Comparison of ENCODE assay signal across 29 cellular contexts in genomic region chr10:24438800-24439199, GRCh38.
DNase-seq lines count a peak whose midpoint lies in the region; ATAC-seq and TF ChIP-seq lines count a peak whose summit lies in the region.
"Had no signal": no experiment of that assay in that cellular context is flagged by ENCODE, and none has a peak within 500 bp of the region (broad histone marks: within the 10 kb centered on the region; RNA-seq: fewer than 3 reads in every experiment).

No MANE protein-coding gene starts in this region.

- H3K4me3 Mint-ChIP-seq in activated naive CD8-positive, alpha-beta T cell treated with anti-CD3 and anti-CD28 coated beads, Interleukin-2, amount 50 U/mL, for 24 hours: no peak overlapping the region
- H3K4me3 Mint-ChIP-seq: activated T-cell treated with anti-CD3 and anti-CD28 coated beads, Interleukin-2, amount 50 U/mL, for 72 hours; dendritic cell treated with granulocyte-macrophage colony-stimulating factor and Interleukin-4, amounts not matched to agents 40 ng/mL and 50 ng/mL, for 4 days; natural killer cell had no signal

- peak overlapping the region; percentile 75 to 83 for H3K27ac ChIP-seq in ascending aorta
- H3K27ac ChIP-seq in gastrocnemius medialis: peak overlapping the region; percentile 50 to 60 (median 54)
- H3K27ac ChIP-seq: BLaER1 treated with 17β-estradiol and CSF1 and Interleukin-3, amounts not matched to agents 10 nM and 100 nM; esophagus squamous epithelium; HL-60; left ventricle myocardium inferior; right atrium auricular region; VCaP had no signal

- CTCF ChIA-PET in GM10248 (lab: Yijun Ruan, JAX): interaction anchor here (0.7 to 3.7 kb wide), 2 partner anchors 9 to 21 kb away, joined by 3 to 12 read pairs; no protein-coding TSS in a partner anchor

- TF ChIP-seq POLR2A in gastrocnemius medialis (IDR thresholded peaks at IDR 0.05): no peak

- peaks cover 8% of the 10 kb centered on the region for H3K27me3 Mint-ChIP-seq in activated naive CD8-positive, alpha-beta T cell treated with anti-CD3 and anti-CD28 coated beads, Interleukin-2, amount 50 U/mL, for 24 hours
- H3K27me3 Mint-ChIP-seq: dendritic cell treated with granulocyte-macrophage colony-stimulating factor and Interleukin-4, amounts not matched to agents 40 ng/mL and 50 ng/mL, for 4 days had no signal

- peaks cover 1% of the 10 kb centered on the region for H3K36me3 Mint-ChIP-seq in activated naive CD8-positive, alpha-beta T cell treated with anti-CD3 and anti-CD28 coated beads, Interleukin-2, amount 50 U/mL, for 24 hours (ENCODE audit: low read depth)
- H3K36me3 Mint-ChIP-seq: natural killer cell had no signal

- no peaks in the 10 kb centered on the region for H3K36me3 ChIP-seq in ascending aorta
- peaks cover 0 to 15% of the 10 kb centered on the region in 2 donors for H3K36me3 ChIP-seq in gastrocnemius medialis

- H3K4me1 ChIP-seq in ascending aorta (peaks cover 0 to 8% of the 10 kb centered on the region in 2 donors), gastrocnemius medialis (peaks cover 20 to 26% of the 10 kb centered on the region in 2 donors)

- DNase-seq in EL (peak; percentile 45), ascending aorta (ENCODE audit: low spot score in 2 of 2) (no peak), iris pigment epithelial cell (ENCODE audit: low read depth) (peak; percentile 52), gastrocnemius medialis (no peak), GM10248 (ENCODE audit: extremely low spot score) (no peak)
- DNase-seq in activated naive CD8-positive, alpha-beta T cell treated with anti-CD3 and anti-CD28 coated beads, Interleukin-2, amount 50 U/mL, for 24 hours: no peak
- DNase-seq in activated CD4-positive, alpha-beta T cell treated with anti-CD3 and anti-CD28 coated beads for 1 hour: no peak
- DNase-seq: activated CD4-positive, alpha-beta T cell treated with anti-CD3 and anti-CD28 coated beads, Interleukin-2, amount 50 U/mL, for 1 hour; activated naive CD4-positive, alpha-beta T cell; activated T-cell treated with anti-CD3 and anti-CD28 coated beads, Interleukin-2, amount 50 U/mL, for 72 hours; amniotic stem cell; DMS53; esophagus squamous epithelium; islet precursor cell; Kasumi-1; left ventricle myocardium inferior; midbrain; natural killer cell; NCI-H187; NCI-H2171; NCI-H510A treated with DMSO at 0.1 percent for 48 hours; stimulated activated CD4-positive, alpha-beta T cell treated with anti-CD3 and anti-CD28 coated beads, Interleukin-2, amount 100 ng/mL, for 48 hours had no signal

- H3K27me3 ChIP-seq in ascending aorta (no peaks in the 10 kb centered on the region), gastrocnemius medialis (no peaks in the 10 kb centered on the region)
- H3K27me3 ChIP-seq: BLaER1 treated with 17β-estradiol and CSF1 and Interleukin-3, amounts not matched to agents 10 nM and 100 nM; esophagus squamous epithelium; right atrium auricular region had no signal

- no peaks in the 10 kb centered on the region for H3K9me3 Mint-ChIP-seq in activated naive CD8-positive, alpha-beta T cell treated with anti-CD3 and anti-CD28 coated beads, Interleukin-2, amount 50 U/mL, for 24 hours
- H3K9me3 Mint-ChIP-seq: dendritic cell treated with granulocyte-macrophage colony-stimulating factor and Interleukin-4, amounts not matched to agents 40 ng/mL and 50 ng/mL, for 4 days had no signal

- no peaks in the 10 kb centered on the region for H3K9me3 ChIP-seq in ascending aorta
- H3K9me3 ChIP-seq in gastrocnemius medialis: no peaks in the 10 kb centered on the region
- H3K9me3 ChIP-seq: BLaER1 treated with 17β-estradiol and CSF1 and Interleukin-3, amounts not matched to agents 10 nM and 100 nM; esophagus squamous epithelium; left ventricle myocardium inferior; right atrium auricular region had no signal

- in situ Hi-C loops in gastrocnemius medialis (cut with MboI; ENCODE audit: low sequenced_read_pairs in 4 of 4): no loop called here

- no peaks in the 10 kb centered on the region for H3K4me1 Mint-ChIP-seq in activated naive CD8-positive, alpha-beta T cell treated with anti-CD3 and anti-CD28 coated beads, Interleukin-2, amount 50 U/mL, for 24 hours
- H3K4me1 Mint-ChIP-seq: natural killer cell had no signal

- intact Hi-C loops in ascending aorta (cut with DNase I): no loop called here
- intact Hi-C loops in gastrocnemius medialis (cut with DNase I; ENCODE audit: low total_unique reads): no loop called here

- H3K27ac Mint-ChIP-seq in activated naive CD8-positive, alpha-beta T cell treated with anti-CD3 and anti-CD28 coated beads, Interleukin-2, amount 50 U/mL, for 24 hours: no peak overlapping the region
- H3K27ac Mint-ChIP-seq: activated T-cell treated with anti-CD3 and anti-CD28 coated beads, Interleukin-2, amount 50 U/mL, for 72 hours; dendritic cell treated with granulocyte-macrophage colony-stimulating factor and Interleukin-4, amounts not matched to agents 40 ng/mL and 50 ng/mL, for 4 days; natural killer cell had no signal

- no peak for TF ChIP-seq CTCF in ascending aorta (IDR thresholded peaks at IDR 0.05)
- no peak for TF ChIP-seq CTCF in gastrocnemius medialis (IDR thresholded peaks at IDR 0.05 in 4 of 5, conservative IDR thresholded peaks at IDR 0.05 in 1 of 5)
- no peak for TF ChIP-seq CTCF in GM10248 (IDR thresholded peaks at IDR 0.05; ENCODE audit: control extremely low read depth, extremely low read depth, low read depth, missing control alignments)

- H3K4me3 ChIP-seq in ascending aorta (no peak overlapping the region), gastrocnemius medialis (no peak overlapping the region)
- H3K4me3 ChIP-seq: BLaER1 treated with 17β-estradiol and CSF1 and Interleukin-3, amounts not matched to agents 10 nM and 100 nM; esophagus squamous epithelium; left ventricle myocardium inferior; right atrium auricular region had no signal

- POLR2A ChIA-PET in GM10248 (lab: Yijun Ruan, JAX): no interaction called here

- no peak for ATAC-seq in gastrocnemius medialis
- ATAC-seq in activated naive CD8-positive, alpha-beta T cell treated with anti-CD3 and anti-CD28 coated beads, Interleukin-2, amount 50 U/mL, for 24 hours: no peak
- no peak for ATAC-seq in HG03139 (IDR thresholded peaks at IDR 0.05; ENCODE audit: unreplicated experiment)
- ATAC-seq: activated T-cell treated with anti-CD3 and anti-CD28 coated beads, Interleukin-2, amount 50 U/mL, for 72 hours; HCT116; natural killer cell had no signal

Comparison
In these comparisons a context has a peak if more than half of its experiments do, and no peak if none do; other contexts are left out.
1. DNase-seq: peak in EL (single experiment) and iris pigment epithelial cell (single experiment); none in ascending aorta (0 of 2), gastrocnemius medialis (0 of 2), GM10248 (single experiment), activated naive CD8-positive, alpha-beta T cell treated with anti-CD3 and anti-CD28 coated beads, Interleukin-2, amount 50 U/mL, for 24 hours (single experiment) and activated CD4-positive, alpha-beta T cell treated with anti-CD3 and anti-CD28 coated beads for 1 hour (single experiment).